In genomic region chr5:177350776-177351391, GRCh38 we compare ENCODE assay signal across 8 cellular contexts. TPM values are rescaled to one million over a fixed set of nuclear protein-coding genes. Genes with fewer than 3 reads are reported as not detected.
DNase-seq lines count a peak whose midpoint lies in the region; ATAC-seq, FAIRE-seq and TF ChIP-seq lines count a peak whose summit lies in the region.

No MANE protein-coding gene starts in this region.

- H3K36me3 ChIP-seq in MG63, result peaks cover 34% of the 10 kb centered on the region
- peaks cover 4% of the 10 kb centered on the region for H3K36me3 ChIP-seq in neural progenitor cell

- no peaks in the 10 kb centered on the region for H3K27me3 Mint-ChIP-seq in effector memory CD8-positive, alpha-beta T cell
- peaks cover 10% of the 10 kb centered on the region for H3K27me3 Mint-ChIP-seq in neural progenitor cell (ENCODE audit: insufficient read depth, low read depth)

- TF ChIP-seq POLR2A in GM12892 (IDR thresholded peaks at IDR 0.05; ENCODE audit: low read depth, low read length), result 0 out of 2 replicates have a peak, but pooled peaks have one; percentile 23

- H3K9me3 ChIP-seq in MG63 (peaks cover 3% of the 10 kb centered on the region; the same call in 1 of the 2 replicates), neural progenitor cell (ENCODE audit: low read depth) (no peaks in the 10 kb centered on the region)

- no peak for DNase-seq in GM12892 (ENCODE audit: insufficient read length)
- no peak for DNase-seq in MG63
- DNase-seq in effector memory CD8-positive, alpha-beta T cell, result no peak
- DNase-seq in neural progenitor cell (ENCODE audit: low spot score), result no peak
- no peak for DNase-seq in NCI-H2171 treated with DMSO at 0.1 percent for 48 hours (lab: John Stamatoyannopoulos, UW)
- DNase-seq in islet precursor cell, result no peak
- DNase-seq in GM13976 (ENCODE audit: low spot score), result no peak
- DNase-seq in omental fat pad (ENCODE audit: low spot score), result no peak

- peaks cover 55% of the 10 kb centered on the region for H3K36me3 Mint-ChIP-seq in effector memory CD8-positive, alpha-beta T cell (ENCODE audit: insufficient read depth)
- no peaks in the 10 kb centered on the region for H3K36me3 Mint-ChIP-seq in neural progenitor cell

- no peak for ATAC-seq in effector memory CD8-positive, alpha-beta T cell (replicated peaks)
- no peak for ATAC-seq in omental fat pad (ENCODE audit: low FRiP score)

- no peaks in the 10 kb centered on the region for H3K9me3 Mint-ChIP-seq in effector memory CD8-positive, alpha-beta T cell
- peaks cover 2% of the 10 kb centered on the region for H3K9me3 Mint-ChIP-seq in neural progenitor cell

- peaks cover 50 to 54% of the 10 kb centered on the region in 2 donors for H3K4me1 Mint-ChIP-seq in effector memory CD8-positive, alpha-beta T cell (ENCODE audit: low read depth in 2 of 2)
- peaks cover 30% of the 10 kb centered on the region for H3K4me1 Mint-ChIP-seq in neural progenitor cell

- H3K4me3 Mint-ChIP-seq in effector memory CD8-positive, alpha-beta T cell, result peak overlapping the region; percentile 98 to 99
- H3K4me3 Mint-ChIP-seq in neural progenitor cell, result peak overlapping the region; percentile 98

- H3K4me2 ChIP-seq in neural progenitor cell, result peak overlapping the region; percentile 95

- no peaks in the 10 kb centered on the region for H3K27me3 ChIP-seq in MG63
- peaks cover 9% of the 10 kb centered on the region for H3K27me3 ChIP-seq in neural progenitor cell

- peaks cover 16% of the 10 kb centered on the region for H4K20me1 ChIP-seq in neural progenitor cell (ENCODE audit: low read depth)

- H3K4me3 ChIP-seq in MG63 (peak overlapping the region; percentile 79), neural progenitor cell (peak overlapping the region; percentile 80)

- in situ Hi-C loops in GM13976 (cut with MboI; ENCODE audit: low sequenced_read_pairs, unreplicated experiment), result no loop called here

- no peak overlapping the region for H3K27ac ChIP-seq in neural progenitor cell

- peaks cover 54% of the 10 kb centered on the region for H3K79me2 ChIP-seq in neural progenitor cell (ENCODE audit: low read depth)

- peaks cover 12% of the 10 kb centered on the region for H3K4me1 ChIP-seq in neural progenitor cell

- peak overlapping the region; percentile 93 for H2AFZ ChIP-seq in neural progenitor cell (replicated peaks)

- TF ChIP-seq CTCF in neural progenitor cell (IDR thresholded peaks at IDR 0.05) (no peak), GM13976 (IDR thresholded peaks at IDR 0.05; ENCODE audit: borderline replicate concordance, control extremely low read depth, extremely low read depth, insufficient read depth, missing control alignments) (no peak), omental fat pad (IDR thresholded peaks at IDR 0.05) (no peak)

- peaks cover 22% of the 10 kb centered on the region for H3F3A ChIP-seq in neural progenitor cell (ENCODE audit: low read depth)

- H3K9ac ChIP-seq in neural progenitor cell, result peak overlapping the region; percentile 91

- no peak for FAIRE-seq in GM12892 (lab: Jason Lieb, UNC)

- H3K27ac Mint-ChIP-seq in effector memory CD8-positive, alpha-beta T cell, result peak overlapping the region; percentile 100
- H3K27ac Mint-ChIP-seq in neural progenitor cell, result peak overlapping the region; percentile 100

RNA-seq across cellular contexts. Expression of gene LMAN2, which starts 0.6 kb away (rescaled TPM):
- polyA plus RNA-seq in GM12892 (2012; ENCODE audit: missing spikeins), result 44.8 TPM
- total RNA-seq in MG63 (2014; rRNA removed; shearing (Covaris generic); ENCODE audit: low replicate concordance), result 296 and 502 TPM in 2 replicates
- total RNA-seq in neural progenitor cell (ENCODE audit: low replicate concordance), result 96.5 and 116 TPM in 2 replicates
- total RNA-seq in omental fat pad, result 100 to 1,000 TPM; 129 to 164 (median 144) TPM

RNA-seq across cellular contexts. Expression of gene RGS14, which starts 6.8 kb away (rescaled TPM):
- 26.0 TPM for polyA plus RNA-seq in GM12892 (2012; ENCODE audit: missing spikeins)
- 10.7 and 16.7 TPM in 2 replicates for total RNA-seq in MG63 (2014; rRNA removed; shearing (Covaris generic); ENCODE audit: low replicate concordance)
- total RNA-seq in neural progenitor cell (ENCODE audit: low replicate concordance) (3.2 and 19.0 TPM in 2 replicates), omental fat pad (10 to 100 TPM in 1 of 4 donors, 1 to 10 TPM in 3; 7.1 to 25.1 (median 8.2) TPM)

RNA-seq across cellular contexts. Expression of gene SLC34A1, which starts 33.4 kb away (rescaled TPM):
- not detected for polyA plus RNA-seq in GM12892 (2012; ENCODE audit: missing spikeins)
- total RNA-seq in MG63 (2014; rRNA removed; shearing (Covaris generic); ENCODE audit: low replicate concordance), result not detected in 2 replicates
- not detected in 2 replicates for total RNA-seq in neural progenitor cell (ENCODE audit: low replicate concordance)
- total RNA-seq in omental fat pad, result not detected

RNA-seq across cellular contexts. Expression of gene MXD3, which starts 39.2 kb away (rescaled TPM):
- 4.8 TPM for polyA plus RNA-seq in GM12892 (2012; ENCODE audit: missing spikeins)
- total RNA-seq in MG63 (2014; rRNA removed; shearing (Covaris generic); ENCODE audit: low replicate concordance), result 52.9 and 53.3 TPM in 2 replicates
- total RNA-seq in neural progenitor cell (ENCODE audit: low replicate concordance), result 31.1 and 65.4 TPM in 2 replicates
- total RNA-seq in omental fat pad, result 10 to 100 TPM in 1 of 4 donors, 1 to 10 TPM in 3; 3.5 to 26.8 (median 4.8) TPM

RNA-seq across cellular contexts. Expression of gene PRELID1, which starts 47.3 kb away (rescaled TPM):
- polyA plus RNA-seq in GM12892 (2012; ENCODE audit: missing spikeins), result 189 TPM
- total RNA-seq in MG63 (2014; rRNA removed; shearing (Covaris generic); ENCODE audit: low replicate concordance), result 914 and 924 TPM in 2 replicates
- total RNA-seq in neural progenitor cell (ENCODE audit: low replicate concordance) (133 and 206 TPM in 2 replicates), omental fat pad (100 to 1,000 TPM in 1 of 4 donors, 10 to 100 TPM in 3; 51.9 to 102 (median 67.5) TPM)
